1 cellular context compared by ENCODE assay signal in the genomic region with DNA sequence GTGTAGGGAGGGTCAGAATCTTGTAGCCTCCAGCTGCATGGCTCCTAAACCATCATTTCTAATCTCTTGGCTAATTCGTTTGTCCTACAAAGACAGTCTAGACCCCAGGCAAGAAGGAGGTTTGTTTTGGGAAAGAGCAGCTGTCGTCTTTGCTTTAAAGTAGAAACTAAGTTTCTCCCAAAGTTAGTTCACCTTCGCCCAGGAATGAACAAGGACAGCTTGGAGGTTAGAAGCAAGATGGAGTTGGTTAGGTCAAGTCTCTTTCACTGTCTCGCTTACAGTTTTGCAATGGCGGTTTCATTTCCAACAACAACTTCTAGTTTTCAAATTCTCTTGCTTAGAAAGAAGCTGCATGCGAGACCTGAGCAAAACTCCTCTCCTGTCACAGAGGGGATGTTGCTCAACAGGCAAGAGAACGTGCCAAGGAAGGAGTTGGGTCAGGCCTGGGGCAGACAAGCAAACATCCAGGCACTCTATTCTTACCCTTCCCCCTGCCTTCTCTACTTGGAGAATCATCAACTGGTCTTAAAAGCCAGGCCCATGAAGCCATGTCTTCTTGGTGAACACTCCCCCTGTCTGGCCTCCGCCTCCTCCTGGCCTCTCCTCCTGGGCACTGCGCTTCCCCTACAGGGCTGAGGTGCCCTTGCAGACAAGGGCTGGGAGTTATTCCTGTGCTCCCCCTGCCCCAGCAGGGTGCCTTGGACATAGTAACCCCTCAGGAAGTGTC.
TF ChIP-seq lines count a peak whose summit lies in the region.

No MANE protein-coding gene starts in this region.

TF ChIP-seq in K562, 482 proteins besides CTCF, POLR2A, EP300 and RAD21 (continued from another document):
- no peak for TF ChIP-seq ETS2 (tag; IDR thresholded peaks at IDR 0.05; ENCODE audit: borderline replicate concordance, poor library complexity, severe bottlenecking)
- TF ChIP-seq, protein P1, sequence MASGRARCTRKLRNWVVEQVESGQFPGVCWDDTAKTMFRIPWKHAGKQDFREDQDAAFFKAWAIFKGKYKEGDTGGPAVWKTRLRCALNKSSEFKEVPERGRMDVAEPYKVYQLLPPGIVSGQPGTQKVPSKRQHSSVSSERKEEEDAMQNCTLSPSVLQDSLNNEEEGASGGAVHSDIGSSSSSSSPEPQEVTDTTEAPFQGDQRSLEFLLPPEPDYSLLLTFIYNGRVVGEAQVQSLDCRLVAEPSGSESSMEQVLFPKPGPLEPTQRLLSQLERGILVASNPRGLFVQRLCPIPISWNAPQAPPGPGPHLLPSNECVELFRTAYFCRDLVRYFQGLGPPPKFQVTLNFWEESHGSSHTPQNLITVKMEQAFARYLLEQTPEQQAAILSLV (tag; IDR thresholded peaks at IDR 0.05) = peak; percentile 79; the same call in 1 of the 2 replicates
- TF ChIP-seq, protein P2, sequence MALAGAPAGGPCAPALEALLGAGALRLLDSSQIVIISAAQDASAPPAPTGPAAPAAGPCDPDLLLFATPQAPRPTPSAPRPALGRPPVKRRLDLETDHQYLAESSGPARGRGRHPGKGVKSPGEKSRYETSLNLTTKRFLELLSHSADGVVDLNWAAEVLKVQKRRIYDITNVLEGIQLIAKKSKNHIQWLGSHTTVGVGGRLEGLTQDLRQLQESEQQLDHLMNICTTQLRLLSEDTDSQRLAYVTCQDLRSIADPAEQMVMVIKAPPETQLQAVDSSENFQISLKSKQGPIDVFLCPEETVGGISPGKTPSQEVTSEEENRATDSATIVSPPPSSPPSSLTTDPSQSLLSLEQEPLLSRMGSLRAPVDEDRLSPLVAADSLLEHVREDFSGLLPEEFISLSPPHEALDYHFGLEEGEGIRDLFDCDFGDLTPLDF (CRISPR knock-in tag; IDR thresholded peaks at IDR 0.05) = no peak
TF ChIP-seq in K562: peak in this region for 62.
